ENCODE assay signal across 1 cellular context in the genomic region with DNA sequence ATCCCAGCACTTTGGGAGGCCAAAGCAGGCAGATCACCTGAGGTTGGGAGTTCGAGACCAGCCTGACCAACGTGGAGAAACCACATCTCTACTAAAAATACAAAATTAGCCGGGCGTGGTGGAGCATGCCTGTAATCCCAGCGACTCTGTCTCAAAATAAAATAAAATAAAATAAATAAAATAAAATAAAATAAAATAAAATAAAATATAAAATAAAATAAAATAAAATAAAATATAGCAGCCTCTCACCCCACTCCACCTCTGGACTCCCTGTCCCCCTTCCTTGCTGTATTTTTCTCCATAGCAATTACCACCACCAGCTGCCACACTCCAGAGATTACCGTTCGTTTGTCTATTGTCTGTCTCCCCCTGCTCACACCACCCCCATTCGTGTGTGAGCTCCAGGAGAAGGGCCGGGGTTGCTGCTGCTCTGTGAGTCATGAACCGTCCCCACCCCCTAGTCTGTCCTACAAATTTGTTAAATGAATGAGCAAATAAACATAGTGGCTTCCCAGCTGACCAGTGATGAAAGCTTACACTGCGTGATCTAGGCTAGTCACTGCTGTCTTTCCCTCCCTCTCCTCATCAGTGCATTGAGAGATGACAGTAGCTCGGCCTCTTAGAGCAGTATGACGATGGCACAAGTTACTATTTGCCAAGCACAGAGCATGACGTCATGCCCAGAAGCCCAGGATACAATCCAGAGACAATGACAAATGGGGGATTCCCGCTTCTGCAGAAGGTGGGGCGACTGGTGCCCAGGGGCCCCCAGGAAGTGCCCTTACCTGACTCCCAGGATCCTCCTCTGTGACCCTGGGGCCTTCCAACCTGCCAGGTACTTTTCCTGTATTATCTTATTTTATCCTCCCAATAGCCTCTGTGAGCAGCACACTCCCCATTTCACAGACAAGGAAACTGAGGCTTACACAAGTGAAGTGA.
TF ChIP-seq lines count a peak whose summit lies in the region.

No MANE protein-coding gene starts in this region.

TF ChIP-seq in HCT116, 20 proteins besides CTCF, POLR2A, EP300 and RAD21 (continued from another document):
- TF ChIP-seq ZFX (IDR thresholded peaks at IDR 0.05) (no peak), FOSL1 (IDR thresholded peaks at IDR 0.05; ENCODE audit: low read depth) (no peak), EGR1 (IDR thresholded peaks at IDR 0.05; ENCODE audit: low read depth) (no peak), EZH2phosphoT487 (IDR thresholded peaks at IDR 0.05; ENCODE audit: borderline replicate concordance) (no peak)
- TF ChIP-seq, protein P1, sequence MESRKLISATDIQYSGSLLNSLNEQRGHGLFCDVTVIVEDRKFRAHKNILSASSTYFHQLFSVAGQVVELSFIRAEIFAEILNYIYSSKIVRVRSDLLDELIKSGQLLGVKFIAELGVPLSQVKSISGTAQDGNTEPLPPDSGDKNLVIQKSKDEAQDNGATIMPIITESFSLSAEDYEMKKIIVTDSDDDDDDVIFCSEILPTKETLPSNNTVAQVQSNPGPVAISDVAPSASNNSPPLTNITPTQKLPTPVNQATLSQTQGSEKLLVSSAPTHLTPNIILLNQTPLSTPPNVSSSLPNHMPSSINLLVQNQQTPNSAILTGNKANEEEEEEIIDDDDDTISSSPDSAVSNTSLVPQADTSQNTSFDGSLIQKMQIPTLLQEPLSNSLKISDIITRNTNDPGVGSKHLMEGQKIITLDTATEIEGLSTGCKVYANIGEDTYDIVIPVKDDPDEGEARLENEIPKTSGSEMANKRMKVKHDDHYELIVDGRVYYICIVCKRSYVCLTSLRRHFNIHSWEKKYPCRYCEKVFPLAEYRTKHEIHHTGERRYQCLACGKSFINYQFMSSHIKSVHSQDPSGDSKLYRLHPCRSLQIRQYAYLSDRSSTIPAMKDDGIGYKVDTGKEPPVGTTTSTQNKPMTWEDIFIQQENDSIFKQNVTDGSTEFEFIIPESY (IDR thresholded peaks at IDR 0.05; ENCODE audit: extremely low read depth, insufficient replicate concordance, low read length): no peak
- TF ChIP-seq, protein P2, sequence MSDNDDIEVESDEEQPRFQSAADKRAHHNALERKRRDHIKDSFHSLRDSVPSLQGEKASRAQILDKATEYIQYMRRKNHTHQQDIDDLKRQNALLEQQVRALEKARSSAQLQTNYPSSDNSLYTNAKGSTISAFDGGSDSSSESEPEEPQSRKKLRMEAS (IDR thresholded peaks at IDR 0.05): no peak
